Comparison of ENCODE assay signal across 18 cellular contexts in the genomic region with DNA sequence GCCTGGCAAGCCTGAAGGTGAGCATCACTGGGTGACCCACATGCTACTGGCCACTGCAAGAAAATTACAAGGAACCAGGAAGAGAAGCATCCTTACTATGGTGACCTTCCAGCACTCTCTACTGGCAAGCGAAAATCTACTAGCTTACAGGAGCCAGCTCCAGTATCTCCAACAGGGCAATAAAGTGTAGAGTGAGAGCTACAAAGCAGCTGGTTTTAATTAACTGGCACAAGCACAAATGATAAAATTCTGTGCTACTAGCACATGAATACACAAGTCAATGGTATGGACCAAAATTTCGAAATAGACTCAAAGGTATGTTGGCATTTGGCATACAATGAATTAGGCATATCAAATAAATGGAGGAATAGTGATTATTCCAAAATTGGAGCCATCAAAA.
"Had no signal": no experiment of that assay in that cellular context is flagged by ENCODE, and none has a peak within 500 bp of the region (broad histone marks: within the 10 kb centered on the region; RNA-seq: fewer than 3 reads in every experiment).

No MANE protein-coding gene starts in this region.

- H3K27ac Mint-ChIP-seq: activated naive CD8-positive, alpha-beta T cell; immature natural killer cell; naive thymus-derived CD8-positive, alpha-beta T cell; stimulated activated memory B cell treated with anti-CD40 and anti-IgM and Interleukin-4, amounts not matched to agents 10 μg/mL and 1 μg/mL and 100 μg/mL, for 72 hours had no signal

- H3K4me3 Mint-ChIP-seq: activated naive CD8-positive, alpha-beta T cell; immature natural killer cell; naive thymus-derived CD8-positive, alpha-beta T cell; stimulated activated memory B cell treated with anti-CD40 and anti-IgM and Interleukin-4, amounts not matched to agents 10 μg/mL and 1 μg/mL and 100 μg/mL, for 72 hours had no signal

- H3K4me1 Mint-ChIP-seq: immature natural killer cell; naive thymus-derived CD8-positive, alpha-beta T cell; stimulated activated memory B cell treated with anti-CD40 and anti-IgM and Interleukin-4, amounts not matched to agents 10 μg/mL and 1 μg/mL and 100 μg/mL, for 72 hours had no signal

- H3K27ac ChIP-seq: brain microvascular endothelial cell, gastrocnemius medialis, psoas muscle, right lobe of liver, spleen, tibial nerve, vagina had no signal

- H3K36me3 Mint-ChIP-seq: naive thymus-derived CD8-positive, alpha-beta T cell; stimulated activated memory B cell treated with anti-CD40 and anti-IgM and Interleukin-4, amounts not matched to agents 10 μg/mL and 1 μg/mL and 100 μg/mL, for 72 hours had no signal

- H3K9me3 Mint-ChIP-seq: stimulated activated memory B cell treated with anti-CD40 and anti-IgM and Interleukin-4, amounts not matched to agents 10 μg/mL and 1 μg/mL and 100 μg/mL, for 72 hours had no signal

- H3K4me3 ChIP-seq: gastrocnemius medialis, psoas muscle, right lobe of liver, spleen, tibial nerve, vagina had no signal

- H3K27me3 Mint-ChIP-seq: activated naive CD8-positive, alpha-beta T cell had no signal

- H3K27me3 ChIP-seq: brain microvascular endothelial cell, gastrocnemius medialis, right lobe of liver, tibial nerve, vagina had no signal

- H3K36me3 ChIP-seq: brain microvascular endothelial cell, gastrocnemius medialis, right lobe of liver, spleen, tibial nerve, vagina had no signal

- H3K9me3 ChIP-seq: gastrocnemius medialis, right lobe of liver, spleen, tibial nerve, vagina had no signal

- H3K4me1 ChIP-seq: gastrocnemius medialis, psoas muscle, right lobe of liver, spleen, tibial nerve, vagina had no signal

- DNase-seq: activated CD4-positive, alpha-beta T cell treated with anti-CD3 and anti-CD28 coated beads, Interleukin-2, amount 50 U/mL, for 4 hours; activated CD4-positive, CD25-positive, alpha-beta regulatory T cell treated with anti-CD3 and anti-CD28 coated beads, Interleukin-2, amount 50 U/mL, for 72 hours; activated T-cell treated with anti-CD3 and anti-CD28 coated beads, Interleukin-2, amount 50 U/mL, for 1 hour; brain microvascular endothelial cell; cerebellar nuclear complex; dermis blood vessel endothelial cell; gastrocnemius medialis; immature natural killer cell; mammary epithelial cell; naive thymus-derived CD8-positive, alpha-beta T cell; psoas muscle; right lobe of liver; spleen; stimulated activated CD4-positive, alpha-beta T cell treated with anti-CD3 and anti-CD28 coated beads, Interleukin-1b, Interleukin-23, amount 100 ng/mL, for 48 hours had no signal
